In genomic region chr11:4385978-4386740, GRCh38 we compare ENCODE assay signal across 35 cellular contexts. TPM values are rescaled to one million over a fixed set of nuclear protein-coding genes. Genes with fewer than 3 reads are reported as not detected.
"Had no signal": no experiment of that assay in that cellular context is flagged by ENCODE, and none has a peak within 500 bp of the region (broad histone marks: within the 10 kb centered on the region; RNA-seq: fewer than 3 reads in every experiment).

No MANE protein-coding gene starts in this region.

- H3K27ac Mint-ChIP-seq: activated B cell treated with CpG ODN at 0.5 μM for 24 hours; activated CD8-positive, alpha-beta T cell treated with anti-CD3 and anti-CD28 coated beads for 36 hours; activated naive CD4-positive, alpha-beta T cell treated with anti-CD3 and anti-CD28 coated beads, Interleukin-2, amount 10 ng/mL, durations not matched to agents 7 days and 5 days; activated naive CD4-positive, alpha-beta T cell treated with anti-CD3 and anti-CD28 coated beads, Interleukin-2, amount 50 U/mL, for 72 hours; activated naive CD8-positive, alpha-beta T cell treated with anti-CD3 and anti-CD28 coated beads, Interleukin-2, amount 10 ng/mL, durations not matched to agents 7 days and 5 days; activated T-helper 2 cell treated with anti-CD3 and anti-CD28 coated beads, Interferon-gamma antibody, Interleukin-2, Interleukin-4, amounts not matched to agents 10 μg/mL and 5 μg/mL and 100 μg/mL, durations not matched to agents 14 hours and 24 hours and 36 hours; brain; dendritic cell treated with granulocyte-macrophage colony-stimulating factor and Interleukin-4, amounts not matched to agents 40 ng/mL and 50 ng/mL, for 4 days; endodermal cell; T-helper 17 cell; T-helper 2 cell treated with Interferon-gamma antibody and Interleukin-4, amounts not matched to agents 5 μg/mL and 100 μg/mL, for 36 hours had no signal

- H3K9me3 Mint-ChIP-seq: activated B cell treated with CpG ODN at 0.5 μM for 24 hours; activated CD8-positive, alpha-beta T cell treated with anti-CD3 and anti-CD28 coated beads for 36 hours; activated naive CD4-positive, alpha-beta T cell treated with anti-CD3 and anti-CD28 coated beads, Interleukin-2, amount 10 ng/mL, durations not matched to agents 7 days and 5 days; activated naive CD4-positive, alpha-beta T cell treated with anti-CD3 and anti-CD28 coated beads, Interleukin-2, amount 50 U/mL, for 72 hours; activated naive CD8-positive, alpha-beta T cell treated with anti-CD3 and anti-CD28 coated beads, Interleukin-2, amount 10 ng/mL, durations not matched to agents 7 days and 5 days; activated T-cell treated with anti-CD3 and anti-CD28 coated beads, Interleukin-2, amount 50 U/mL, for 4 hours; activated T-helper 2 cell treated with anti-CD3 and anti-CD28 coated beads, Interferon-gamma antibody, Interleukin-2, Interleukin-4, amounts not matched to agents 10 μg/mL and 5 μg/mL and 100 μg/mL, durations not matched to agents 14 hours and 24 hours and 36 hours; brain; central memory CD8-positive, alpha-beta T cell; dendritic cell treated with granulocyte-macrophage colony-stimulating factor and Interleukin-4, amounts not matched to agents 40 ng/mL and 50 ng/mL, for 4 days; endodermal cell; T-helper 2 cell treated with Interferon-gamma antibody and Interleukin-4, amounts not matched to agents 5 μg/mL and 100 μg/mL, for 36 hours had no signal

- H3K27me3 Mint-ChIP-seq: activated B cell treated with CpG ODN at 0.5 μM for 24 hours; activated CD8-positive, alpha-beta T cell treated with anti-CD3 and anti-CD28 coated beads for 36 hours; activated naive CD4-positive, alpha-beta T cell treated with anti-CD3 and anti-CD28 coated beads, Interleukin-2, amount 10 ng/mL, durations not matched to agents 7 days and 5 days; activated naive CD8-positive, alpha-beta T cell treated with anti-CD3 and anti-CD28 coated beads, Interleukin-2, amount 10 ng/mL, durations not matched to agents 7 days and 5 days; brain; central memory CD8-positive, alpha-beta T cell; dendritic cell treated with granulocyte-macrophage colony-stimulating factor and Interleukin-4, amounts not matched to agents 40 ng/mL and 50 ng/mL, for 4 days; T-helper 17 cell had no signal

- H3K4me1 ChIP-seq: ascending aorta, breast epithelium had no signal

- H3K27me3 ChIP-seq: ascending aorta, breast epithelium, dorsolateral prefrontal cortex, esophagus muscularis mucosa, gastroesophageal sphincter had no signal

- H3K4me3 ChIP-seq: ascending aorta, breast epithelium, coronary artery, dorsolateral prefrontal cortex, esophagus muscularis mucosa, gastroesophageal sphincter had no signal

- ATAC-seq: activated CD4-positive, CD25-positive, alpha-beta regulatory T cell treated with anti-CD3 and anti-CD28 coated beads, Interleukin-2, amount 50 U/mL, for 24 hours; activated CD8-positive, alpha-beta T cell treated with anti-CD3 and anti-CD28 coated beads for 36 hours; activated T-cell treated with anti-CD3 and anti-CD28 coated beads, Interleukin-2, amount 50 U/mL, for 4 hours; gastroesophageal sphincter; T-helper 17 cell had no signal

- H3K4me3 Mint-ChIP-seq: activated B cell treated with CpG ODN at 0.5 μM for 24 hours; activated CD8-positive, alpha-beta T cell treated with anti-CD3 and anti-CD28 coated beads for 36 hours; activated naive CD4-positive, alpha-beta T cell treated with anti-CD3 and anti-CD28 coated beads, Interleukin-2, amount 10 ng/mL, durations not matched to agents 7 days and 5 days; activated naive CD8-positive, alpha-beta T cell treated with anti-CD3 and anti-CD28 coated beads, Interleukin-2, amount 10 ng/mL, durations not matched to agents 7 days and 5 days; activated T-cell treated with anti-CD3 and anti-CD28 coated beads, Interleukin-2, amount 50 U/mL, for 4 hours; brain; central memory CD8-positive, alpha-beta T cell; dendritic cell treated with granulocyte-macrophage colony-stimulating factor and Interleukin-4, amounts not matched to agents 40 ng/mL and 50 ng/mL, for 4 days; endodermal cell; T-helper 17 cell; T-helper 2 cell treated with Interferon-gamma antibody and Interleukin-4, amounts not matched to agents 5 μg/mL and 100 μg/mL, for 36 hours had no signal

- H3K27ac ChIP-seq: ascending aorta, breast epithelium, coronary artery, dorsolateral prefrontal cortex, esophagus muscularis mucosa, gastroesophageal sphincter, WERI-Rb-1 had no signal

- H3K36me3 ChIP-seq: WERI-Rb-1 had no signal

- DNase-seq: activated B cell treated with CpG ODN at 0.5 μM for 24 hours; activated CD4-positive, alpha-beta T cell treated with anti-CD3 and anti-CD28 coated beads for 48 hours; activated CD4-positive, alpha-beta T cell treated with anti-CD3 and anti-CD28 coated beads, Interleukin-2, amount 50 U/mL, for 1 hour; activated CD4-positive, alpha-beta T cell treated with anti-CD3 and anti-CD28 coated beads, Interleukin-2, amount 50 U/mL, for 48 hours; activated CD8-positive, alpha-beta memory T cell treated with anti-CD3 and anti-CD28 coated beads for 24 hours; activated CD8-positive, alpha-beta T cell treated with anti-CD3 and anti-CD28 coated beads for 36 hours; activated gamma-delta T cell; activated naive CD4-positive, alpha-beta T cell; activated naive CD4-positive, alpha-beta T cell treated with anti-CD3 and anti-CD28 coated beads, Interleukin-2, amount 10 ng/mL, durations not matched to agents 7 days and 5 days; activated naive CD8-positive, alpha-beta T cell treated with anti-CD3 and anti-CD28 coated beads, Interleukin-2, amount 10 ng/mL, durations not matched to agents 7 days and 5 days; activated T-cell treated with anti-CD3 and anti-CD28 coated beads, Interleukin-2, amount 50 U/mL, for 4 hours; dorsolateral prefrontal cortex; effector memory CD4-positive, alpha-beta T cell; endodermal cell; erythroblast; foreskin melanocyte; T-helper 1 cell; T-helper 17 cell; T1000; WERI-Rb-1 had no signal

- H3K9me3 ChIP-seq: ascending aorta, breast epithelium, esophagus muscularis mucosa, gastroesophageal sphincter had no signal

- H3K4me1 Mint-ChIP-seq: brain, endodermal cell had no signal

RNA-seq across cellular contexts. Expression of gene OR52B4, which starts 18.0 kb away (rescaled TPM):
- total RNA-seq: activated B cell treated with CpG ODN at 0.5 μM for 24 hours; activated CD8-positive, alpha-beta T cell treated with anti-CD3 and anti-CD28 coated beads for 36 hours; activated naive CD4-positive, alpha-beta T cell treated with anti-CD3 and anti-CD28 coated beads, Interleukin-2, amount 50 U/mL, for 72 hours; activated naive CD8-positive, alpha-beta T cell treated with anti-CD3 and anti-CD28 coated beads, Interleukin-2, amount 10 ng/mL, durations not matched to agents 7 days and 5 days; activated T-cell treated with anti-CD3 and anti-CD28 coated beads, Interleukin-2, amount 50 U/mL, for 4 hours; activated T-helper 2 cell treated with anti-CD3 and anti-CD28 coated beads, Interferon-gamma antibody, Interleukin-2, Interleukin-4, amounts not matched to agents 10 μg/mL and 5 μg/mL and 100 μg/mL, durations not matched to agents 14 hours and 24 hours and 36 hours; ascending aorta; breast epithelium; cardiac septum; cerebellum; endodermal cell; esophagus muscularis mucosa; gastroesophageal sphincter; glomerular endothelial cell; T-helper 17 cell had no signal
